8 cellular contexts compared by ENCODE assay signal in genomic region chr4:931194-931959, GRCh38. TPM values are rescaled to one million over a fixed set of nuclear protein-coding genes. Genes with fewer than 3 reads are reported as not detected.
DNase-seq lines count a peak whose midpoint lies in the region; ATAC-seq and TF ChIP-seq lines count a peak whose summit lies in the region.

No MANE protein-coding gene starts in this region.

- H3K79me1 ChIP-seq in neuronal stem cell (ENCODE audit: low read depth, low read length), result peaks cover 20% of the 10 kb centered on the region

- peak overlapping the region; percentile 87 for H3K4me3 ChIP-seq in GM08714 (ENCODE audit: low read length)
- H3K4me3 ChIP-seq in WI38 (ENCODE audit: low read depth, low read length), result peak overlapping the region; percentile 98
- H3K4me3 ChIP-seq in fibroblast of mammary gland (ENCODE audit: control insufficient read depth, low read depth, low read length), result peak overlapping the region; percentile 96
- H3K4me3 ChIP-seq in neuronal stem cell (ENCODE audit: low read length in 2 of 2), result peak overlapping the region; percentile 95 to 98

- H2BK5ac ChIP-seq in neuronal stem cell (ENCODE audit: low read length), result peak overlapping the region; percentile 72

- no peak overlapping the region for H4K91ac ChIP-seq in neuronal stem cell (ENCODE audit: low read depth, low read length, poor library complexity)

- no peaks in the 10 kb centered on the region for H3K36me3 ChIP-seq in neuronal stem cell (replicated peaks in 1 of 2; ENCODE audit: control insufficient read depth in 2 of 2, insufficient read depth in 2 of 2, low read length in 2 of 2)

- peak overlapping the region; percentile 87 for H3K4me2 ChIP-seq in neuronal stem cell (ENCODE audit: insufficient read depth, low read length, poor library complexity, severe bottlenecking)

- H2BK120ac ChIP-seq in neuronal stem cell (ENCODE audit: low read depth, low read length), result peak overlapping the region; percentile 93

- H2AFZ ChIP-seq in neuronal stem cell (ENCODE audit: low read length), result peak overlapping the region; percentile 98

- H3K9ac ChIP-seq in neuronal stem cell (ENCODE audit: low read depth, low read length, poor library complexity), result peak overlapping the region; percentile 98

- H3K4ac ChIP-seq in neuronal stem cell (ENCODE audit: low read length), result no peak overlapping the region

- TF ChIP-seq CTCF in WI38 (IDR thresholded peaks at IDR 0.05; ENCODE audit: low read depth, low read length) (no peak), fibroblast of mammary gland (conservative IDR thresholded peaks at IDR 0.05; ENCODE audit: control insufficient read depth, insufficient read depth, low read depth, low read length) (no peak)

- peak overlapping the region; percentile 99 for H3K23ac ChIP-seq in neuronal stem cell (ENCODE audit: low read depth, low read length, poor library complexity)

- no CpG with 5 or more reads among the region's 31 CpGs for WGBS in neuronal stem cell (ENCODE audit: extremely low coverage in 2 of 2, insufficient read length in 2 of 2, insufficient replicate concordance in 1 of 2), 2 donors

- H3K9me3 ChIP-seq in neuronal stem cell (replicated peaks in 1 of 2; ENCODE audit: control insufficient read depth in 2 of 2, insufficient read depth in 1 of 2, low read depth in 1 of 2, low read length in 2 of 2), result peaks cover 0 to 2% of the 10 kb centered on the region in 2 donors

- peak overlapping the region; percentile 98 for H2BK15ac ChIP-seq in neuronal stem cell (ENCODE audit: low read length)

- peak; percentile 12 for ATAC-seq in HG03045 (IDR thresholded peaks at IDR 0.05; ENCODE audit: unreplicated experiment)
- ATAC-seq in GM21381 (IDR thresholded peaks at IDR 0.05; ENCODE audit: unreplicated experiment), result no peak

- H3K4me1 ChIP-seq in neuronal stem cell (ENCODE audit: control insufficient read depth in 2 of 2, insufficient read depth in 1 of 2, low read depth in 1 of 2, low read length in 2 of 2), result peaks cover 8 to 10% of the 10 kb centered on the region in 2 donors

- peak overlapping the region; percentile 98 for H3K18ac ChIP-seq in neuronal stem cell (ENCODE audit: low read length)

- peak overlapping the region; percentile 99 for H2AK5ac ChIP-seq in neuronal stem cell (ENCODE audit: low read depth, low read length)

- DNase-seq in fibroblast of mammary gland (ENCODE audit: low read depth) (peak; percentile 74), neuronal stem cell (ENCODE audit: low spot score) (no peak), NCI-H2227 (lab: John Stamatoyannopoulos, UW; ENCODE audit: unreplicated experiment) (no peak), DMS79 (lab: John Stamatoyannopoulos, UW) (no peak)

- H3K14ac ChIP-seq in neuronal stem cell (ENCODE audit: low read length), result peak overlapping the region; percentile 99

- H2BK12ac ChIP-seq in neuronal stem cell (ENCODE audit: low read length), result peak overlapping the region; percentile 96

- H3K27ac ChIP-seq in neuronal stem cell (replicated peaks; ENCODE audit: low read length), result no peak overlapping the region

- H3K27me3 ChIP-seq in neuronal stem cell (ENCODE audit: control insufficient read depth in 3 of 3, insufficient read depth in 3 of 3, low read depth in 1 of 3, low read length in 3 of 3), result no peaks in the 10 kb centered on the region

- no peak overlapping the region for H4K8ac ChIP-seq in neuronal stem cell (ENCODE audit: low read depth, low read length)

RNA-seq across cellular contexts. Expression of gene GAK, which starts 0.7 kb away (rescaled TPM):
- 35.3 TPM for polyA plus RNA-seq in neuronal stem cell (2013, experiment 1 of 2)
- 34.3 TPM for polyA plus RNA-seq in neuronal stem cell (2013, experiment 2 of 2)

RNA-seq across cellular contexts. Expression of gene TMEM175, which starts 0.9 kb away (rescaled TPM):
- 8.0 TPM for polyA plus RNA-seq in neuronal stem cell (2013, experiment 1 of 2)
- polyA plus RNA-seq in neuronal stem cell (2013, experiment 2 of 2), result 7.7 TPM

RNA-seq across cellular contexts. Expression of gene DGKQ, which starts 42.0 kb away (rescaled TPM):
- 5.4 TPM for polyA plus RNA-seq in neuronal stem cell (2013, experiment 1 of 2)
- 5.2 TPM for polyA plus RNA-seq in neuronal stem cell (2013, experiment 2 of 2)

RNA-seq across cellular contexts. Expression of gene IDUA, which starts 55.5 kb away (rescaled TPM):
- 6.9 TPM for polyA plus RNA-seq in neuronal stem cell (2013, experiment 1 of 2)
- polyA plus RNA-seq in neuronal stem cell (2013, experiment 2 of 2), result 5.7 TPM
